In the genomic region with DNA sequence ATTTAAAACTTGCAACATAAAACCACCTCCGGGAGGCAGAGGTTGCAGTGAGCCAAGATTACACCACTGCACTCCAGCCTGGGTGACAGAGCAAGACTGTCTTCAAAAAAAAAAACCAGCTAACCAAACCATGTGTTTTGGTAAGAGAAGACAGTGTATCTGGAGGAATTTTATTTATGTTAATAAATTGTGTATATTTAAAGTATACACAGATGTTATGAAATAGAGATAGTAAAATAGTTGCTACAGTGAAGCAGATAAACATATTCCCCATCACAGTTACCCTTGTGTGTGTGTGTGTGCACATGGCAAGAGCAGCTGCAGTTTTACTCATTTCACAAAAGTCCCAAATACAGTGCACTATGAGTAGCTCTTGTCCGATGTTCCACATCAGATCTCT, we compare ENCODE assay signal across 18 cellular contexts. TPM values are rescaled to one million over a fixed set of nuclear protein-coding genes. Genes with fewer than 3 reads are reported as not detected.
DNase-seq lines count a peak whose midpoint lies in the region; ATAC-seq and TF ChIP-seq lines count a peak whose summit lies in the region.
"Had no signal": no experiment of that assay in that cellular context is flagged by ENCODE, and none has a peak within 500 bp of the region (broad histone marks: within the 10 kb centered on the region; RNA-seq: fewer than 3 reads in every experiment).

No MANE protein-coding gene starts in this region.

- POLR2A ChIA-PET in activated CD4-positive, alpha-beta T cell treated with anti-CD3 and anti-CD28 coated beads, Interleukin-2, amount 10 ng/mL, durations not matched to agents 7 days and 5 days (lab: Charles Lee), result no interaction called here
- POLR2A ChIA-PET in CD8-positive, alpha-beta T cell (lab: Charles Lee), result no interaction called here

- no peaks in the 10 kb centered on the region for H3K27me3 ChIP-seq in CD8-positive, alpha-beta T cell (ENCODE audit: insufficient read depth, low read length)
- H3K27me3 ChIP-seq in Karpas-422 (ENCODE audit: low read length), result no peaks in the 10 kb centered on the region
- H3K27me3 ChIP-seq: BLaER1 had no signal

- no peak for DNase-seq in activated CD4-positive, alpha-beta T cell treated with anti-CD3 and anti-CD28 coated beads, Interleukin-2, amount 10 ng/mL, durations not matched to agents 7 days and 5 days
- DNase-seq in activated CD4-positive, alpha-beta T cell treated with anti-CD3 and anti-CD28 coated beads for 48 hours, result no peak
- no peak for DNase-seq in CD8-positive, alpha-beta T cell
- DNase-seq in mucosa of descending colon (no peak), Karpas-422 (no peak), putamen (ENCODE audit: low spot score) (no peak)
- DNase-seq in stimulated activated CD4-positive, alpha-beta T cell treated with anti-CD3 and anti-CD28 coated beads, Interleukin-4, amount 100 ng/mL, for 4 hours, result no peak
- DNase-seq: 8988T; GOT3; KBM-7; NCI-H1417 treated with DMSO at 0.1 percent for 48 hours; NCI-H2029; NCI-H2171; NCI-H446 treated with DMSO at 0.1 percent for 48 hours; NK-92 treated with Interleukin-12 subunit alpha and Interleukin-12 subunit beta, amount 100 ng/mL, for 24 hours; OCI-M1 had no signal

- H3K4me3 ChIP-seq in CD8-positive, alpha-beta T cell (ENCODE audit: low read depth, low read length), result no peak overlapping the region
- no peak overlapping the region for H3K4me3 ChIP-seq in mucosa of descending colon
- H3K4me3 ChIP-seq in Karpas-422 (ENCODE audit: low read length), result no peak overlapping the region
- H3K4me3 ChIP-seq: BLaER1 had no signal

- H3K27ac Mint-ChIP-seq in activated CD4-positive, alpha-beta T cell treated with anti-CD3 and anti-CD28 coated beads, Interleukin-2, amount 10 ng/mL, durations not matched to agents 7 days and 5 days, result peak overlapping the region; percentile 27
- H3K27ac Mint-ChIP-seq in CD8-positive, alpha-beta T cell, result peak overlapping the region; percentile 78
- H3K27ac Mint-ChIP-seq in dendritic cell treated with granulocyte-macrophage colony-stimulating factor and Interleukin-4, amounts not matched to agents 40 ng/mL and 50 ng/mL, for 4 days, result peak overlapping the region; percentile 8

- H3K27me3 Mint-ChIP-seq in activated CD4-positive, alpha-beta T cell treated with anti-CD3 and anti-CD28 coated beads, Interleukin-2, amount 10 ng/mL, durations not matched to agents 7 days and 5 days, result no peaks in the 10 kb centered on the region
- no peaks in the 10 kb centered on the region for H3K27me3 Mint-ChIP-seq in CD8-positive, alpha-beta T cell (ENCODE audit: low read depth)
- H3K27me3 Mint-ChIP-seq in dendritic cell treated with granulocyte-macrophage colony-stimulating factor and Interleukin-4, amounts not matched to agents 40 ng/mL and 50 ng/mL, for 4 days, result no peaks in the 10 kb centered on the region

- H3K4me3 Mint-ChIP-seq in activated CD4-positive, alpha-beta T cell treated with anti-CD3 and anti-CD28 coated beads, Interleukin-2, amount 10 ng/mL, durations not matched to agents 7 days and 5 days, result no peak overlapping the region
- H3K4me3 Mint-ChIP-seq in CD8-positive, alpha-beta T cell, result no peak overlapping the region
- H3K4me3 Mint-ChIP-seq in dendritic cell treated with granulocyte-macrophage colony-stimulating factor and Interleukin-4, amounts not matched to agents 40 ng/mL and 50 ng/mL, for 4 days, result no peak overlapping the region

- H3K9me3 Mint-ChIP-seq in activated CD4-positive, alpha-beta T cell treated with anti-CD3 and anti-CD28 coated beads, Interleukin-2, amount 10 ng/mL, durations not matched to agents 7 days and 5 days, result no peaks in the 10 kb centered on the region
- H3K9me3 Mint-ChIP-seq in CD8-positive, alpha-beta T cell, result no peaks in the 10 kb centered on the region
- H3K9me3 Mint-ChIP-seq in dendritic cell treated with granulocyte-macrophage colony-stimulating factor and Interleukin-4, amounts not matched to agents 40 ng/mL and 50 ng/mL, for 4 days, result no peaks in the 10 kb centered on the region

- H3K4me1 Mint-ChIP-seq in activated CD4-positive, alpha-beta T cell treated with anti-CD3 and anti-CD28 coated beads, Interleukin-2, amount 10 ng/mL, durations not matched to agents 7 days and 5 days, result peaks cover 57% of the 10 kb centered on the region
- H3K4me1 Mint-ChIP-seq in CD8-positive, alpha-beta T cell (ENCODE audit: low read depth), result peaks cover 33% of the 10 kb centered on the region
- H3K4me1 Mint-ChIP-seq in dendritic cell treated with granulocyte-macrophage colony-stimulating factor and Interleukin-4, amounts not matched to agents 40 ng/mL and 50 ng/mL, for 4 days (ENCODE audit: low read depth), result peaks cover 22% of the 10 kb centered on the region

- peaks cover 45% of the 10 kb centered on the region for H3K79me2 ChIP-seq in Karpas-422 (ENCODE audit: low read length)

- H3K4me2 ChIP-seq in Karpas-422 (ENCODE audit: low read depth, low read length, poor library complexity, severe bottlenecking), result no peak overlapping the region
- H3K4me2 ChIP-seq: BLaER1 had no signal

- intact Hi-C loops in CD8-positive, alpha-beta T cell (cut with DNase I, micrococcal nuclease), result no loop called here
- intact Hi-C loops in dendritic cell treated with granulocyte-macrophage colony-stimulating factor and Interleukin-4, amounts not matched to agents 40 ng/mL and 50 ng/mL, for 4 days (cut with micrococcal nuclease), result no loop called here
- intact Hi-C loops in mucosa of descending colon (cut with DNase I, micrococcal nuclease), result no loop called here

- H3K9ac ChIP-seq in Karpas-422 (ENCODE audit: low read length), result no peak overlapping the region
- H3K9ac ChIP-seq: BLaER1 had no signal

- H2AFZ ChIP-seq in Karpas-422 (ENCODE audit: low read length), result no peak overlapping the region

- no peak for TF ChIP-seq CTCF in CD8-positive, alpha-beta T cell (IDR thresholded peaks at IDR 0.05)
- TF ChIP-seq CTCF in mucosa of descending colon (IDR thresholded peaks at IDR 0.05), result no peak

- no peaks in the 10 kb centered on the region for H3K9me2 ChIP-seq in Karpas-422 (replicated peaks; ENCODE audit: insufficient read depth, low read length)

- no peaks in the 10 kb centered on the region for H3K9me3 ChIP-seq in CD8-positive, alpha-beta T cell (ENCODE audit: low read length)
- H3K9me3 ChIP-seq in mucosa of descending colon, result no peaks in the 10 kb centered on the region
- no peaks in the 10 kb centered on the region for H3K9me3 ChIP-seq in Karpas-422 (ENCODE audit: low read length)
- H3K9me3 ChIP-seq: BLaER1 had no signal

- H3K36me3 Mint-ChIP-seq in activated CD4-positive, alpha-beta T cell treated with anti-CD3 and anti-CD28 coated beads, Interleukin-2, amount 10 ng/mL, durations not matched to agents 7 days and 5 days (ENCODE audit: low read depth), result peaks cover 73% of the 10 kb centered on the region
- H3K36me3 Mint-ChIP-seq in CD8-positive, alpha-beta T cell, result peaks cover 91% of the 10 kb centered on the region
- peaks cover 95% of the 10 kb centered on the region for H3K36me3 Mint-ChIP-seq in dendritic cell treated with granulocyte-macrophage colony-stimulating factor and Interleukin-4, amounts not matched to agents 40 ng/mL and 50 ng/mL, for 4 days (ENCODE audit: low read depth)

- H3K36me3 ChIP-seq in CD8-positive, alpha-beta T cell (ENCODE audit: insufficient read depth, low read length), result peaks cover 33% of the 10 kb centered on the region
- H3K36me3 ChIP-seq in mucosa of descending colon (ENCODE audit: low read depth), result no peaks in the 10 kb centered on the region
- H3K36me3 ChIP-seq in Karpas-422 (ENCODE audit: insufficient read depth, low read length), result peaks cover 62% of the 10 kb centered on the region

- CTCF ChIA-PET in activated CD4-positive, alpha-beta T cell treated with anti-CD3 and anti-CD28 coated beads, Interleukin-2, amount 10 ng/mL, durations not matched to agents 7 days and 5 days (lab: Charles Lee), result interaction anchor here (0.6 to 1.6 kb wide), 3 partner anchors 11 to 78 kb away, joined by 3 to 5 read pairs (median 3); no protein-coding TSS in a partner anchor
- CTCF ChIA-PET in CD8-positive, alpha-beta T cell (lab: Charles Lee), result interaction anchor here (1.1 to 3.5 kb wide), 2 partner anchors 11 to 17 kb away, joined by 3 to 30 read pairs; no protein-coding TSS in a partner anchor

- peaks cover 11% of the 10 kb centered on the region; the same call in 1 of the 2 replicates for H4K20me1 ChIP-seq in Karpas-422 (ENCODE audit: insufficient read depth, low read depth, low read length)

- peaks cover 37% of the 10 kb centered on the region for H3K4me1 ChIP-seq in CD8-positive, alpha-beta T cell (ENCODE audit: insufficient read depth, low read length)
- H3K4me1 ChIP-seq in mucosa of descending colon (ENCODE audit: low read depth) (no peaks in the 10 kb centered on the region), Karpas-422 (ENCODE audit: low read length) (no peaks in the 10 kb centered on the region)
- H3K4me1 ChIP-seq: BLaER1 had no signal

- H3K27ac ChIP-seq in CD8-positive, alpha-beta T cell (ENCODE audit: low read depth, low read length), result no peak overlapping the region
- no peak overlapping the region for H3K27ac ChIP-seq in Karpas-422 (ENCODE audit: low read length)
- H3K27ac ChIP-seq: BLaER1 had no signal

- no peak for ATAC-seq in CD8-positive, alpha-beta T cell
- ATAC-seq in mucosa of descending colon, result peak; percentile 19

RNA-seq across cellular contexts. Expression of gene CRISPLD2, which starts 54.8 kb away (rescaled TPM):
- total RNA-seq in activated CD4-positive, alpha-beta T cell treated with anti-CD3 and anti-CD28 coated beads, Interleukin-2, amount 10 ng/mL, durations not matched to agents 7 days and 5 days, result under 1 TPM; 0.25 to 0.27 TPM
- 1 to 10 TPM in 1 of 2 experiments, under 1 TPM in 1; 1.00 to 1.7 TPM for total RNA-seq in CD8-positive, alpha-beta T cell
- 100 to 1,000 TPM in 1 of 3 donors, 10 to 100 TPM in 2; 10.5 to 114 (median 38.7) TPM for total RNA-seq in mucosa of descending colon
- not detected in 2 replicates for total RNA-seq in Karpas-422 (2014; rRNA removed; shearing (Covaris generic); ENCODE audit: low replicate concordance)

Comparison
In these comparisons a context has a peak if more than half of its experiments do, and no peak if none do; other contexts are left out.
1. H3K27ac Mint-ChIP-seq: peak in every context shown above with its lines; median percentile 78 in CD8-positive, alpha-beta T cell; 27 in activated CD4-positive, alpha-beta T cell treated with anti-CD3 and anti-CD28 coated beads, Interleukin-2, amount 10 ng/mL, durations not matched to agents 7 days and 5 days; 8 in dendritic cell treated with granulocyte-macrophage colony-stimulating factor and Interleukin-4, amounts not matched to agents 40 ng/mL and 50 ng/mL, for 4 days.
2. RNA of gene CRISPLD2, which starts 54.8 kb away (total RNA-seq): 10.5 to 114 TPM in mucosa of descending colon; 1.00 to 1.7 TPM in CD8-positive, alpha-beta T cell, 0.25 to 0.27 TPM in activated CD4-positive, alpha-beta T cell treated with anti-CD3 and anti-CD28 coated beads, Interleukin-2, amount 10 ng/mL, durations not matched to agents 7 days and 5 days and not detected in Karpas-422; every median in the first group is over 4 times any median in the second.